Comparison of ENCODE assay signal across 16 cellular contexts in the genomic region with DNA sequence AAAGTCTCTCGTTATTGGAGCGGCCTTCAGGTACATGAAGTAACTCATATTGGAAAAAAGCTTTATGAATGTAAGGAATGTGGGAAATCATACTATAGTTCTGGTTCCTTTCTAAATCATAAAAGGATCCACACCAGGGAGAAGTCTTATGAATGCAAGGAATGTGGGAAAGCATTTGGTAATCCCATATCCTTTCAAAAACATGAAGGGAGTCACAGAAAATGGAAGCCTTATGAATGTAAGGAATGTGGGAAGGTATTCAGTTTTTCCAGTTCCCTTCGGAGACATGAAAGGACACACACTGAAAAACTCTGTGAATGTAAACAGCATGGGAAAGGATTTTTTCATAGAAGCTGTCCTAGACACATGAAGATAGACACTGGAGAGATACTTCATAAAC. TPM values are rescaled to one million over a fixed set of nuclear protein-coding genes. Genes with fewer than 3 reads are reported as not detected.
"Had no signal": no experiment of that assay in that cellular context is flagged by ENCODE, and none has a peak within 500 bp of the region (broad histone marks: within the 10 kb centered on the region; RNA-seq: fewer than 3 reads in every experiment).

No MANE protein-coding gene starts in this region.

- ATAC-seq: body of pancreas, esophagus mucosa, psoas muscle, sciatic nerve had no signal

- H3K4me1 ChIP-seq: body of pancreas, colonic mucosa, psoas muscle, spleen had no signal

- H3K9me3 ChIP-seq: body of pancreas, colonic mucosa had no signal

- H3K27me3 ChIP-seq: body of pancreas, colonic mucosa, spleen had no signal

- H3K4me3 ChIP-seq: body of pancreas, colonic mucosa, psoas muscle, spleen, thoracic aorta had no signal

- H3K4me3 Mint-ChIP-seq: activated CD4-positive, alpha-beta T cell treated with anti-CD3 and anti-CD28 coated beads, Interleukin-2, amount 10 ng/mL, durations not matched to agents 24 days and 14 days; activated naive CD4-positive, alpha-beta T cell treated with anti-CD3 and anti-CD28 coated beads, Interleukin-2, amount 50 U/mL, for 24 hours had no signal

- H3K4me1 Mint-ChIP-seq: activated CD4-positive, alpha-beta T cell treated with anti-CD3 and anti-CD28 coated beads, Interleukin-2, amount 10 ng/mL, durations not matched to agents 24 days and 14 days had no signal

- DNase-seq: activated CD4-positive, alpha-beta T cell treated with anti-CD3 and anti-CD28 coated beads, Interleukin-2, amount 10 ng/mL, durations not matched to agents 24 days and 14 days; activated CD8-positive, alpha-beta memory T cell treated with anti-CD3 and anti-CD28 coated beads for 24 hours; amygdala; body of pancreas; caudate nucleus; colonic mucosa; psoas muscle; spleen; T-helper 2 cell had no signal

- H3K27ac ChIP-seq: body of pancreas, colonic mucosa, psoas muscle, spleen, thoracic aorta had no signal

- H3K27ac Mint-ChIP-seq: activated CD4-positive, alpha-beta T cell treated with anti-CD3 and anti-CD28 coated beads, Interleukin-2, amount 10 ng/mL, durations not matched to agents 24 days and 14 days; activated naive CD4-positive, alpha-beta T cell treated with anti-CD3 and anti-CD28 coated beads, Interleukin-2, amount 50 U/mL, for 24 hours; activated T-helper 2 cell treated with anti-CD3 and anti-CD28 coated beads, Interferon-gamma antibody, Interleukin-2, Interleukin-4, amounts not matched to agents 10 μg/mL and 5 μg/mL and 100 μg/mL, durations not matched to agents 14 hours and 24 hours and 36 hours had no signal

- H3K36me3 ChIP-seq: colonic mucosa had no signal

- H3K27me3 Mint-ChIP-seq: activated CD4-positive, alpha-beta T cell treated with anti-CD3 and anti-CD28 coated beads, Interleukin-2, amount 10 ng/mL, durations not matched to agents 24 days and 14 days; activated naive CD4-positive, alpha-beta T cell treated with anti-CD3 and anti-CD28 coated beads, Interleukin-2, amount 50 U/mL, for 24 hours had no signal

RNA-seq across cellular contexts. Expression of a gene that starts 59.5 kb away (rescaled TPM):
- total RNA-seq: mesenteric fat pad, psoas muscle had no signal
- polyA plus RNA-seq: liver had no signal
